8 cellular contexts compared by ENCODE assay signal in the genomic region with DNA sequence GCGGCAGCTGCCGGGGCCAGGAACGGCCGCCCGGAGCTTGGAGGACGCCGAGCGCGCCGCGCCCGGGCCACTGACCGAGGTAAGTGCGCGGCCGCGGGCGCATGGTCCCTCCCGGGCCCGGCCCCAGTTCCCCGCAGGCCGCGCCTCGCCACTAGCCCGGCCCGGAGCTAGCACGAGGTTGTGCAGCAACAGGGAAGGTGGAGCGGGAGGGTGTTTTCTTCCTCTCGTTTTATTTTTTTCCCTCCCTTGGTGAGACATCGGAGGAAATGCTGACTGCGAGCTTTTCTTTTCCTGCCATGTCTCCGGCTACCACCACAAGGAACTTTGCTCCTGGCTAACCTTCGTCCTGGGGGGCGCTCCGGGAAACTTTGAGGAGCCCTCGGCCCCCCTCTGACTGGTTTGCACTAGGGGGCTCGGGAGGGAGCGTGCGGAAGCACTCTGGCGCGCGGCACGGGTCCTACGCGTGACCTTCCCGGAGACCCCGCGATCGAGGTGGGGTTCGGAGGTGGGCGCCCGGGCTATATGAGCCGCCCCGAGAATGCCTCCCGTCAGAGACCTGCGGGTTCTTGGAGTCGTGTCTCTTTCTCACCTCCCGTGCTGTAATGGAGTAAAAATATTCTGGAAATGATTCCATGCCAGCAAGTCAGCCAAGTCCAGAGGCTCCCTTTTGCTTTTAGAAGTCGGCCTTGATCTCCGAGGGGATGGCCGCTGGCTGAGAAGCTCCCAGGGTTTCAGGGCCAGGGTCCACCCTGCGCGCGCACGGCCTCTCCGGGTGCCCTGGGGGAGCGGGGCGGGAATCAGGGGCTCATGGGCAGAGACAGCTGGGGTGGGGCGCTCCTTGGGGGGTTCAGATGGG. TPM values are rescaled to one million over a fixed set of nuclear protein-coding genes. Genes with fewer than 3 reads are reported as not detected.
DNase-seq lines count a peak whose midpoint lies in the region; ATAC-seq, FAIRE-seq and TF ChIP-seq lines count a peak whose summit lies in the region.

No MANE protein-coding gene starts in this region.

- DNase-seq in NCI-H2227 (lab: John Stamatoyannopoulos, UW; ENCODE audit: unreplicated experiment) (peak; percentile 41), NCI-H2227 treated with DMSO at 0.1 percent for 48 hours (lab: John Stamatoyannopoulos, UW) (no peak), K562 (ENCODE audit: extremely low read depth in 1 of 4, low spot score in 3 of 4) (peak in 3 of 4 experiments; percentile 14 to 30 (median 28)), kidney tubule cell (ENCODE audit: low spot score) (peak; percentile 54), suprapubic skin (ENCODE audit: low spot score in 2 of 2) (no peak), NCI-H1436 (lab: John Stamatoyannopoulos, UW) (no peak), kidney (no peak)
- DNase-seq in activated CD8-positive, alpha-beta memory T cell treated with anti-CD3 and anti-CD28 coated beads, Interleukin-2, amount 50 U/mL, for 4 hours = no peak

- intact Hi-C loops in K562 (cut with micrococcal nuclease) = no loop called here
- intact Hi-C loops in kidney (cut with DNase I) = no loop called here

- H2AFZ ChIP-seq in K562 (ENCODE audit: low read depth, low read length) = no peak overlapping the region

- no peak overlapping the region for H3K9ac ChIP-seq in K562 (ENCODE audit: insufficient read depth in 1 of 2, low read depth in 2 of 2, low read length in 2 of 2)
- H3K9ac ChIP-seq in kidney (ENCODE audit: low read length in 2 of 2) = peak overlapping the region in 1 of 2 donors; percentile 26

- TF ChIP-seq CTCF in K562 (IDR thresholded peaks at IDR 0.05 in 2 of 3, conservative IDR thresholded peaks at IDR 0.05 in 1 of 3; ENCODE audit: insufficient read depth in 2 of 3, low read depth in 1 of 3, low read length in 3 of 3) (no peak), suprapubic skin (IDR thresholded peaks at IDR 0.05) (no peak), kidney (IDR thresholded peaks at IDR 0.05; ENCODE audit: borderline replicate concordance, extremely low read depth, insufficient read depth) (no peak)

- in situ Hi-C loops in K562 (cut with MboI) = no loop called here

- H3K4me1 ChIP-seq in K562 (replicated peaks in 1 of 2; ENCODE audit: control insufficient read depth in 2 of 2, insufficient read depth in 2 of 2, low read length in 2 of 2) (peaks cover 0 to 23% of the 10 kb centered on the region in 2 experiments; a peak in 2 of 5 replicates), suprapubic skin (peaks cover 31% of the 10 kb centered on the region), kidney (ENCODE audit: control insufficient read depth in 1 of 2, insufficient read depth in 1 of 2, low read depth in 1 of 2, low read length in 2 of 2) (peaks cover 0 to 8% of the 10 kb centered on the region in 2 donors)

- no peaks in the 10 kb centered on the region for H3K9me1 ChIP-seq in K562 (ENCODE audit: control insufficient read depth, insufficient read depth, low read length)

- POLR2A ChIA-PET in K562 (lab: Yijun Ruan, JAX) = no interaction called here

- TF ChIP-seq RAD21 in K562 (CRISPR knock-in tag; conservative IDR thresholded peaks at IDR 0.05 in 1 of 2, IDR thresholded peaks at IDR 0.05 in 1 of 2) = no peak

- H3K27ac ChIP-seq in K562 (ENCODE audit: extremely low read depth, low read depth, low read length) (no peak overlapping the region), suprapubic skin (peak overlapping the region; percentile 68), kidney (ENCODE audit: low read depth in 2 of 2, low read length in 2 of 2) (no peak overlapping the region)

- no peak overlapping the region for H3K4me3 ChIP-seq in K562
- H3K4me3 ChIP-seq in suprapubic skin = peak overlapping the region; percentile 65
- peak overlapping the region in 1 of 2 donors; percentile 59 for H3K4me3 ChIP-seq in kidney (ENCODE audit: low read length in 2 of 2)

- H4K20me1 ChIP-seq in K562 (replicated peaks; ENCODE audit: control insufficient read depth, insufficient read depth, low read length) = no peaks in the 10 kb centered on the region; the same call in none of the 2 replicates

- ATAC-seq in K562 = peak; percentile 15; the same call in 2 of the 3 replicates

- TF ChIP-seq EP300 in K562 (IDR thresholded peaks at IDR 0.05; ENCODE audit: low read length) (no peak), suprapubic skin (IDR thresholded peaks at IDR 0.05) (no peak)

- H3K9me3 ChIP-seq in K562 (replicated peaks; ENCODE audit: control insufficient read depth, insufficient read depth, low read depth, low read length) (no peaks in the 10 kb centered on the region), suprapubic skin (no peaks in the 10 kb centered on the region), kidney (ENCODE audit: control insufficient read depth in 1 of 2, low read length in 2 of 2) (no peaks in the 10 kb centered on the region)

- no TSS peak for BruUV-seq in K562 (replicated peaks; lab: Mats Ljungman, UMichigan)

- WGBS in K562 (ENCODE audit: insufficient coverage, low coverage, missing lambda C conversion rate) = 27% methylated on average over 26 of the region's 69 CpGs
- WGBS in suprapubic skin = 7% methylated on average over 37 of the region's 69 CpGs

- H3K27me3 ChIP-seq in K562 (ENCODE audit: control insufficient read depth in 2 of 2, insufficient read depth in 2 of 2, low read length in 2 of 2) (peaks cover 0 to 30% of the 10 kb centered on the region in 2 experiments; a peak in 3 of 5 replicates), suprapubic skin (peaks cover 44% of the 10 kb centered on the region)

- FAIRE-seq in K562 (lab: Jason Lieb, UNC) (no peak), kidney (lab: Jason Lieb, UNC) (no peak)

- H3K36me3 ChIP-seq in K562 (ENCODE audit: control insufficient read depth, insufficient read depth, low read length) (no peaks in the 10 kb centered on the region), suprapubic skin (no peaks in the 10 kb centered on the region), kidney (ENCODE audit: control insufficient read depth in 1 of 2, insufficient read depth in 2 of 2, low read length in 2 of 2) (no peaks in the 10 kb centered on the region)

- TF ChIP-seq POLR2A in K562 (conservative IDR thresholded peaks at IDR 0.05) (no peak), suprapubic skin (IDR thresholded peaks at IDR 0.05) (no peak)

- H3K4me2 ChIP-seq in K562 (ENCODE audit: insufficient read depth, low read length) = no peak overlapping the region

- H3K79me2 ChIP-seq in K562 (ENCODE audit: control insufficient read depth, insufficient read depth, low read length) = no peaks in the 10 kb centered on the region

- CTCF ChIA-PET in K562 (lab: Yijun Ruan, JAX; ENCODE audit: low intra/inter-chr PET ratio) = no interaction called here

TF ChIP-seq in K562, 482 proteins besides CTCF, POLR2A, EP300 and RAD21 (continues in another document):
- TF ChIP-seq ZNF316 (IDR thresholded peaks at IDR 0.05) = peak; percentile 43
- TF ChIP-seq NR3C1 (CRISPR knock-in tag; IDR thresholded peaks at IDR 0.05) = no peak
- TF ChIP-seq FOXA3 (CRISPR knock-in tag; conservative IDR thresholded peaks at IDR 0.05 in 1 of 2, IDR thresholded peaks at IDR 0.05 in 1 of 2) = no peak
- TF ChIP-seq, protein P1, sequence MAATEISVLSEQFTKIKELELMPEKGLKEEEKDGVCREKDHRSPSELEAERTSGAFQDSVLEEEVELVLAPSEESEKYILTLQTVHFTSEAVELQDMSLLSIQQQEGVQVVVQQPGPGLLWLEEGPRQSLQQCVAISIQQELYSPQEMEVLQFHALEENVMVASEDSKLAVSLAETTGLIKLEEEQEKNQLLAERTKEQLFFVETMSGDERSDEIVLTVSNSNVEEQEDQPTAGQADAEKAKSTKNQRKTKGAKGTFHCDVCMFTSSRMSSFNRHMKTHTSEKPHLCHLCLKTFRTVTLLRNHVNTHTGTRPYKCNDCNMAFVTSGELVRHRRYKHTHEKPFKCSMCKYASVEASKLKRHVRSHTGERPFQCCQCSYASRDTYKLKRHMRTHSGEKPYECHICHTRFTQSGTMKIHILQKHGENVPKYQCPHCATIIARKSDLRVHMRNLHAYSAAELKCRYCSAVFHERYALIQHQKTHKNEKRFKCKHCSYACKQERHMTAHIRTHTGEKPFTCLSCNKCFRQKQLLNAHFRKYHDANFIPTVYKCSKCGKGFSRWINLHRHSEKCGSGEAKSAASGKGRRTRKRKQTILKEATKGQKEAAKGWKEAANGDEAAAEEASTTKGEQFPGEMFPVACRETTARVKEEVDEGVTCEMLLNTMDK (IDR thresholded peaks at IDR 0.05; ENCODE audit: borderline replicate concordance, insufficient read depth, low read depth, low read length, poor library complexity, severe bottlenecking) = no peak
- peak; percentile 31 for TF ChIP-seq MAFG (tag; conservative IDR thresholded peaks at IDR 0.05)

RNA-seq across cellular contexts. Expression of a gene that starts 0.9 kb away (rescaled TPM):
- total RNA-seq in K562 (2011; cell fraction: chromatin; rRNA removed; ENCODE audit: low replicate concordance) = not detected in 2 replicates
- total RNA-seq in K562 (2011; cell fraction: nucleolus; rRNA removed) = not detected in 2 replicates
- total RNA-seq in K562 (2011; cell fraction: nucleoplasm; rRNA removed) = not detected in 2 replicates
- total RNA-seq in K562 (2014; rRNA removed) (0.12 TPM in 1 of 2 replicates, not detected in the other), K562 (2014; rRNA removed; fragmentation: Illumina TruSeq; extraction: Trizol) (not detected in 2 replicates), K562 (2015; rRNA removed; fragmentation: Illumina TruSeq; extraction: Trizol) (not detected in 2 replicates), K562 (2021) (0.02 TPM in 1 of 2 replicates, not detected in the other), suprapubic skin (10 to 100 TPM in 1 of 4 donors, 1 to 10 TPM in 2, under 1 TPM in 1; 0.56 to 10.5 (median 5.6) TPM), kidney (3.1 TPM)
- polyA plus RNA-seq in K562 (2011; rRNA removed) (not detected in 2 replicates), K562 (2014; fragmentation: Illumina TruSeq; extraction: Trizol) (not detected in 2 replicates), K562 (2014; fragmentation: Nextera tagmentation; extraction: Ambion mirVana) (not detected), K562 (2014; rRNA removed) (not detected in 2 replicates), kidney (ENCODE audit: insufficient read depth, low read depth, low replicate concordance) (3.4 TPM)
- polyA plus RNA-seq in K562 (2011; cell fraction: cytosol; rRNA removed) = 0.01 and 0.03 TPM in 2 replicates
- polyA plus RNA-seq in K562 (2011; cell fraction: nucleus; rRNA removed) = not detected in 2 replicates
- not detected in 2 replicates for polyA plus RNA-seq in K562 (2012)
- not detected in 2 replicates for polyA minus RNA-seq in K562 (2011; rRNA and poly(A)+ RNA removed)
- polyA minus RNA-seq in K562 (2011; cell fraction: cytosol; rRNA and poly(A)+ RNA removed) = not detected in 2 replicates
- polyA minus RNA-seq in K562 (2011; cell fraction: nucleus; rRNA and poly(A)+ RNA removed) = not detected in 2 replicates

Comparison
In these comparisons a context has a peak if more than half of its experiments do, and no peak if none do; other contexts are left out.
1. DNase-seq: peak in NCI-H2227 (single experiment), K562 (3 of 4) and kidney tubule cell (single experiment); none in NCI-H2227 treated with DMSO at 0.1 percent for 48 hours (single experiment), suprapubic skin (0 of 2), NCI-H1436 (single experiment), kidney (single experiment) and activated CD8-positive, alpha-beta memory T cell treated with anti-CD3 and anti-CD28 coated beads, Interleukin-2, amount 50 U/mL, for 4 hours (single experiment).